Comparison of ENCODE assay signal across 15 cellular contexts in the genomic region with DNA sequence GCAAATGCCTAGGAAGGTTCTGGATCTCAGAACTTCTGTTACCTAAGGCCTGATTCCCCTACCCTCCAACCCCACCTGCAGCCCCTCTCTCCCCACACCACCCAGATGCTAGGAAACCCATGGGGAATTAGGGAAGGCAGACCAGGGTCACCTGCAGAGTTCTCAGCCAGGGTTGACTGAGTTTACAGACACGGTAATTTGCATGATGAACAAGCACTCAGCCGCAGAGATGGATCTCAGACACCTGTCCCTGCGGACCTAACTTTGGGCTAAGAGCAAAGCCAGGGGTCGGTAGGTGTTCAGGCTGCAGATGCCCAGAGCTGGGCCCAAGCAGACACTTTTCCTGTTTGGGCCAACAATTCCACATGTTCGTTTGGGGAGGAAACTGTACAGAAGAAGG. TPM values are rescaled to one million over a fixed set of nuclear protein-coding genes. Genes with fewer than 3 reads are reported as not detected.
DNase-seq lines count a peak whose midpoint lies in the region; ATAC-seq and TF ChIP-seq lines count a peak whose summit lies in the region.
"Had no signal": no experiment of that assay in that cellular context is flagged by ENCODE, and none has a peak within 500 bp of the region (broad histone marks: within the 10 kb centered on the region; RNA-seq: fewer than 3 reads in every experiment).

No MANE protein-coding gene starts in this region.

- H3K4me3 Mint-ChIP-seq in activated T-cell treated with anti-CD3 and anti-CD28 coated beads, Interleukin-2, amount 50 U/mL, for 4 hours, result peak overlapping the region; percentile 28
- peak overlapping the region; percentile 93 to 96 for H3K4me3 Mint-ChIP-seq in stimulated activated naive CD8-positive, alpha-beta T cell treated with anti-CD3 and anti-CD28 coated beads, Interleukin-15, amount 100 ng/mL, for 72 hours

- peaks cover 85% of the 10 kb centered on the region for H3K4me1 Mint-ChIP-seq in activated T-cell treated with anti-CD3 and anti-CD28 coated beads, Interleukin-2, amount 50 U/mL, for 4 hours (ENCODE audit: low read depth)
- H3K4me1 Mint-ChIP-seq in stimulated activated naive CD8-positive, alpha-beta T cell treated with anti-CD3 and anti-CD28 coated beads, Interleukin-15, amount 100 ng/mL, for 72 hours, result peaks cover 91% of the 10 kb centered on the region

- peaks cover 67% of the 10 kb centered on the region for H3K79me2 ChIP-seq in Karpas-422 (ENCODE audit: low read length)
- H3K79me2 ChIP-seq: parathyroid adenoma had no signal

- H3K27ac Mint-ChIP-seq in stimulated activated naive CD8-positive, alpha-beta T cell treated with anti-CD3 and anti-CD28 coated beads, Interleukin-15, amount 100 ng/mL, for 72 hours, result no peak overlapping the region

- H3K27me3 ChIP-seq in Karpas-422 (ENCODE audit: low read length) (no peaks in the 10 kb centered on the region), colonic mucosa (no peaks in the 10 kb centered on the region)
- H3K27me3 ChIP-seq: cardiac muscle cell had no signal

- intact Hi-C loops in colonic mucosa (cut with DNase I), result no loop called here

- no peak overlapping the region for H2AFZ ChIP-seq in Karpas-422 (ENCODE audit: low read length)
- H2AFZ ChIP-seq: parathyroid adenoma had no signal

- no peaks in the 10 kb centered on the region for H3K27me3 Mint-ChIP-seq in activated T-cell treated with anti-CD3 and anti-CD28 coated beads, Interleukin-2, amount 50 U/mL, for 4 hours (ENCODE audit: low read depth)
- no peaks in the 10 kb centered on the region for H3K27me3 Mint-ChIP-seq in stimulated activated naive CD8-positive, alpha-beta T cell treated with anti-CD3 and anti-CD28 coated beads, Interleukin-15, amount 100 ng/mL, for 72 hours

- H3K9me3 Mint-ChIP-seq in activated T-cell treated with anti-CD3 and anti-CD28 coated beads, Interleukin-2, amount 50 U/mL, for 4 hours, result no peaks in the 10 kb centered on the region
- H3K9me3 Mint-ChIP-seq in stimulated activated naive CD8-positive, alpha-beta T cell treated with anti-CD3 and anti-CD28 coated beads, Interleukin-15, amount 100 ng/mL, for 72 hours, result no peaks in the 10 kb centered on the region

- no peak for TF ChIP-seq CTCF in colonic mucosa (IDR thresholded peaks at IDR 0.05)

- H3K27ac ChIP-seq in Karpas-422 (ENCODE audit: low read length), result peak overlapping the region; percentile 91
- H3K27ac ChIP-seq in colonic mucosa, result peak overlapping the region; percentile 4
- H3K27ac ChIP-seq: cardiac muscle cell, parathyroid adenoma had no signal

- peak overlapping the region; percentile 89 for H3K4me3 ChIP-seq in Karpas-422 (ENCODE audit: low read length)
- no peak overlapping the region for H3K4me3 ChIP-seq in colonic mucosa
- H3K4me3 ChIP-seq: cardiac muscle cell had no signal

- H3K9ac ChIP-seq in Karpas-422 (ENCODE audit: low read length) (peak overlapping the region; percentile 89), colonic mucosa (ENCODE audit: low read depth in 2 of 2, low read length in 2 of 2) (no peak overlapping the region)
- H3K9ac ChIP-seq: parathyroid adenoma had no signal

- DNase-seq in activated T-cell treated with anti-CD3 and anti-CD28 coated beads, Interleukin-2, amount 50 U/mL, for 4 hours, result no peak
- no peak for DNase-seq in activated T-cell treated with anti-CD3 and anti-CD28 coated beads, Interleukin-2, amount 50 U/mL, for 1 hour
- peak; percentile 82 for DNase-seq in Karpas-422
- DNase-seq in colonic mucosa, result no peak
- no peak for DNase-seq in stimulated activated naive CD8-positive, alpha-beta T cell treated with anti-CD3 and anti-CD28 coated beads, Interleukin-15, amount 100 ng/mL, for 72 hours
- DNase-seq in NCI-H524 (lab: John Stamatoyannopoulos, UW), result no peak
- DNase-seq in NCI-H2171 treated with DMSO at 0.1 percent for 48 hours (lab: John Stamatoyannopoulos, UW), result no peak
- no peak for DNase-seq in GM19240 (ENCODE audit: insufficient read length, low spot score)
- DNase-seq: hippocampal formation, mammary epithelial cell, NCI-H446 treated with DMSO at 0.1 percent for 48 hours had no signal

- H3K4me2 ChIP-seq in Karpas-422 (ENCODE audit: low read depth, low read length, poor library complexity, severe bottlenecking), result peak overlapping the region; percentile 95

- H3K9me3 ChIP-seq in Karpas-422 (ENCODE audit: low read length), result no peaks in the 10 kb centered on the region
- H3K9me3 ChIP-seq in colonic mucosa, result no peaks in the 10 kb centered on the region

- H3K36me3 ChIP-seq in Karpas-422 (ENCODE audit: insufficient read depth, low read length) (peaks cover 19% of the 10 kb centered on the region; the same call in 1 of the 2 replicates), colonic mucosa (no peaks in the 10 kb centered on the region)
- H3K36me3 ChIP-seq: cardiac muscle cell had no signal

- no peaks in the 10 kb centered on the region for H3K9me2 ChIP-seq in Karpas-422 (replicated peaks; ENCODE audit: insufficient read depth, low read length)

- H3K4me1 ChIP-seq in Karpas-422 (ENCODE audit: low read length), result peaks cover 91% of the 10 kb centered on the region
- no peaks in the 10 kb centered on the region for H3K4me1 ChIP-seq in colonic mucosa
- H3K4me1 ChIP-seq: parathyroid adenoma had no signal

- H3K36me3 Mint-ChIP-seq in activated T-cell treated with anti-CD3 and anti-CD28 coated beads, Interleukin-2, amount 50 U/mL, for 4 hours (ENCODE audit: insufficient read depth), result peaks cover 5% of the 10 kb centered on the region

- no peaks in the 10 kb centered on the region for H4K20me1 ChIP-seq in Karpas-422 (ENCODE audit: insufficient read depth, low read depth, low read length)

- no peak for ATAC-seq in activated T-cell treated with anti-CD3 and anti-CD28 coated beads, Interleukin-2, amount 50 U/mL, for 4 hours
- no peak for ATAC-seq in stimulated activated naive CD8-positive, alpha-beta T cell treated with anti-CD3 and anti-CD28 coated beads, Interleukin-15, amount 100 ng/mL, for 72 hours
- ATAC-seq: HCT116 had no signal

RNA-seq across cellular contexts. Expression of a gene that starts 2.9 kb away (rescaled TPM):
- total RNA-seq in activated T-cell treated with anti-CD3 and anti-CD28 coated beads, Interleukin-2, amount 50 U/mL, for 4 hours, result 10 to 100 TPM; 15.0 to 24.2 (median 22.7) TPM
- 20.2 and 29.9 TPM in 2 replicates for total RNA-seq in Karpas-422 (2014; rRNA removed; shearing (Covaris generic); ENCODE audit: low replicate concordance)
- 1 to 10 TPM; 2.5 to 3.3 TPM for total RNA-seq in colonic mucosa
- total RNA-seq: mammary epithelial cell had no signal

RNA-seq across cellular contexts. Expression of a gene that starts 3.0 kb away (rescaled TPM):
- total RNA-seq in activated T-cell treated with anti-CD3 and anti-CD28 coated beads, Interleukin-2, amount 50 U/mL, for 4 hours, result 10 to 100 TPM in 2 of 3 donors, 1 to 10 TPM in 1; 8.7 to 14.8 (median 12.8) TPM
- total RNA-seq in Karpas-422 (2014; rRNA removed; shearing (Covaris generic); ENCODE audit: low replicate concordance), result 25.3 and 40.2 TPM in 2 replicates
- total RNA-seq in colonic mucosa, result under 1 TPM; 0.56 to 0.94 TPM
- total RNA-seq: cardiac muscle cell, mammary epithelial cell had no signal

RNA-seq across cellular contexts. Expression of a gene that starts 17.2 kb away (rescaled TPM):
- under 1 TPM in 1 of 3 donors, not detected in 2; 0.23 TPM for total RNA-seq in activated T-cell treated with anti-CD3 and anti-CD28 coated beads, Interleukin-2, amount 50 U/mL, for 4 hours
- total RNA-seq in Karpas-422 (2014; rRNA removed; shearing (Covaris generic); ENCODE audit: low replicate concordance), result 2.3 TPM in 1 of 2 replicates, not detected in the other
- not detected for total RNA-seq in colonic mucosa
- total RNA-seq: cardiac muscle cell, epithelial cell of proximal tubule had no signal

Comparison
In these comparisons a context has a peak if more than half of its experiments do, and no peak if none do; other contexts are left out.
1. RNA of a gene that starts 3.0 kb away (total RNA-seq): 25.3 to 40.2 TPM in Karpas-422 and 8.7 to 14.8 TPM in activated T-cell treated with anti-CD3 and anti-CD28 coated beads, Interleukin-2, amount 50 U/mL, for 4 hours; 0.56 to 0.94 TPM in colonic mucosa; every median in the first group is over 4 times any median in the second.